8 cellular contexts compared by ENCODE assay signal in genomic region chr17:76539631-76540271, GRCh38. TPM values are rescaled to one million over a fixed set of nuclear protein-coding genes. Genes with fewer than 3 reads are reported as not detected.
DNase-seq lines count a peak whose midpoint lies in the region; ATAC-seq, FAIRE-seq and TF ChIP-seq lines count a peak whose summit lies in the region.

Gene PRCD (plus strand): TSS chr17:76540044. CDS start chr17:76540142, 98 bp downstream.

- H3K4me3 ChIP-seq in GM23248 (peak within 1 kb of the TSS; percentile 67), astrocyte (ENCODE audit: insufficient read depth, low read depth, low read length) (peak within 1 kb of the TSS; percentile 47)

- H3K36me3 Mint-ChIP-seq in astrocyte (ENCODE audit: low read depth, unreplicated experiment) (no peaks in the 10 kb centered on the region), immature natural killer cell (no peaks in the 10 kb centered on the region)

- H3K36me3 ChIP-seq in GM23248 (ENCODE audit: low read depth) = no peaks in the 10 kb centered on the region
- no peaks in the 10 kb centered on the region for H3K36me3 ChIP-seq in astrocyte (ENCODE audit: insufficient read depth, low read length)

- no peak for TF ChIP-seq CTCF in astrocyte (IDR thresholded peaks at IDR 0.05; ENCODE audit: insufficient read depth, low read depth, low read length)

- H3F3A ChIP-seq in GM23248 (ENCODE audit: insufficient read depth) = no peaks in the 10 kb centered on the region

- ATAC-seq in stimulated activated naive CD8-positive, alpha-beta T cell treated with anti-CD3 and anti-CD28 coated beads, Interleukin-15, amount 100 ng/mL, for 72 hours = no peak
- ATAC-seq in GM19467 (IDR thresholded peaks at IDR 0.05; ENCODE audit: unreplicated experiment) (no peak), HG02884 (IDR thresholded peaks at IDR 0.05; ENCODE audit: unreplicated experiment) (no peak)

- H3K4me1 ChIP-seq in GM23248 (ENCODE audit: insufficient read depth) = 0 out of 2 replicates have a peak, but pooled peaks cover 3% of the 10 kb centered on the region
- peaks cover 24% of the 10 kb centered on the region for H3K4me1 ChIP-seq in astrocyte (ENCODE audit: insufficient read depth, low read length)

- H3K9me3 Mint-ChIP-seq in astrocyte (ENCODE audit: unreplicated experiment) (no peaks in the 10 kb centered on the region), immature natural killer cell (no peaks in the 10 kb centered on the region)
- H3K9me3 Mint-ChIP-seq in stimulated activated naive CD8-positive, alpha-beta T cell treated with anti-CD3 and anti-CD28 coated beads, Interleukin-15, amount 100 ng/mL, for 72 hours = no peaks in the 10 kb centered on the region

- H3K4me2 ChIP-seq in GM23248 (ENCODE audit: unreplicated experiment) (peak within 1 kb of the TSS; percentile 92), astrocyte (ENCODE audit: low read length) (peak within 1 kb of the TSS; percentile 84)

- no peaks in the 10 kb centered on the region for H3K9me2 ChIP-seq in GM23248 (ENCODE audit: insufficient read depth)

- H3K9ac ChIP-seq in GM23248 (peak within 1 kb of the TSS; percentile 58; the same call in 1 of the 2 replicates), astrocyte (ENCODE audit: low read length) (peak within 1 kb of the TSS; percentile 58)

- H3K27ac ChIP-seq in GM23248 (no peak within 1 kb of the TSS), astrocyte (ENCODE audit: low read depth, low read length) (no peak within 1 kb of the TSS)

- WGBS in GM23248 (ENCODE audit: low coverage in 1 of 2, low lambda C conversion rate in 2 of 2, missing lambda C conversion rate in 2 of 2), 2 experiments = 77 to 83% methylated on average over 21 to 22 of the region's 22 CpGs

- in situ Hi-C loops in GM23248 (cut with MboI) = no loop called here

- peak within 1 kb of the TSS; percentile 77 for H3K4me3 Mint-ChIP-seq in astrocyte (ENCODE audit: unreplicated experiment)
- H3K4me3 Mint-ChIP-seq in immature natural killer cell = peak within 1 kb of the TSS in 3 of 5 donors; percentile 9 to 51 (median 33)
- H3K4me3 Mint-ChIP-seq in stimulated activated naive CD8-positive, alpha-beta T cell treated with anti-CD3 and anti-CD28 coated beads, Interleukin-15, amount 100 ng/mL, for 72 hours = peak within 1 kb of the TSS; percentile 28 to 73

- DNase-seq in GM23248 = no peak
- DNase-seq in astrocyte (ENCODE audit: low read depth) = no peak
- DNase-seq in immature natural killer cell = no peak
- DNase-seq in stimulated activated naive CD8-positive, alpha-beta T cell treated with anti-CD3 and anti-CD28 coated beads, Interleukin-15, amount 100 ng/mL, for 72 hours = no peak
- no peak for DNase-seq in NCI-H1417 (lab: John Stamatoyannopoulos, UW)
- no peak for DNase-seq in retina

- H3K27ac Mint-ChIP-seq in astrocyte (ENCODE audit: unreplicated experiment) (peak within 1 kb of the TSS; percentile 10), immature natural killer cell (no peak within 1 kb of the TSS)
- no peak within 1 kb of the TSS for H3K27ac Mint-ChIP-seq in stimulated activated naive CD8-positive, alpha-beta T cell treated with anti-CD3 and anti-CD28 coated beads, Interleukin-15, amount 100 ng/mL, for 72 hours

- FAIRE-seq in astrocyte (lab: Jason Lieb, UNC) = no peak

- H3K27me3 Mint-ChIP-seq in astrocyte (ENCODE audit: low read depth, unreplicated experiment) (peaks cover 19% of the 10 kb centered on the region), immature natural killer cell (ENCODE audit: low read depth in 3 of 3) (peaks cover 8 to 20% (median 14%) of the 10 kb centered on the region in 3 donors)
- H3K27me3 Mint-ChIP-seq in stimulated activated naive CD8-positive, alpha-beta T cell treated with anti-CD3 and anti-CD28 coated beads, Interleukin-15, amount 100 ng/mL, for 72 hours = peaks cover 40% of the 10 kb centered on the region

- H2AFZ ChIP-seq in GM23248 (peak within 1 kb of the TSS; percentile 74), astrocyte (ENCODE audit: low read depth, low read length) (peak within 1 kb of the TSS; percentile 90)

- H3K9me3 ChIP-seq in GM23248 (ENCODE audit: low read depth) = no peaks in the 10 kb centered on the region
- H3K9me3 ChIP-seq in astrocyte (ENCODE audit: insufficient read depth, low read depth, low read length) = no peaks in the 10 kb centered on the region

- H3K4me1 Mint-ChIP-seq in astrocyte (ENCODE audit: low read depth, unreplicated experiment) (peaks cover 25% of the 10 kb centered on the region), immature natural killer cell (peaks cover 15 to 24% of the 10 kb centered on the region in 2 donors)
- peaks cover 26% of the 10 kb centered on the region for H3K4me1 Mint-ChIP-seq in stimulated activated naive CD8-positive, alpha-beta T cell treated with anti-CD3 and anti-CD28 coated beads, Interleukin-15, amount 100 ng/mL, for 72 hours

- H3K79me2 ChIP-seq in GM23248 (ENCODE audit: insufficient read depth) = no peaks in the 10 kb centered on the region
- no peaks in the 10 kb centered on the region for H3K79me2 ChIP-seq in astrocyte (ENCODE audit: insufficient read depth, low read length)

- no peaks in the 10 kb centered on the region for H4K20me1 ChIP-seq in GM23248 (ENCODE audit: insufficient read depth)
- H4K20me1 ChIP-seq in astrocyte (ENCODE audit: insufficient read depth, low read length) = peaks cover 6% of the 10 kb centered on the region

- no peaks in the 10 kb centered on the region for H3K27me3 ChIP-seq in GM23248 (replicated peaks; ENCODE audit: insufficient read depth)
- H3K27me3 ChIP-seq in astrocyte (ENCODE audit: insufficient read depth, low read length) = peaks cover 20% of the 10 kb centered on the region

RNA-seq across cellular contexts. Expression of gene PRCD, which starts in this region (rescaled TPM):
- 1.5 and 3.4 TPM in 2 replicates for total RNA-seq in GM23248 (2014; rRNA removed; shearing (Covaris generic))
- polyA plus RNA-seq in GM23248 (2016; fragmentation: Nextera tagmentation; extraction: Ambion mirVana) = 0.43 and 0.93 TPM in 2 replicates
- 1.5 and 2.2 TPM in 2 replicates for total RNA-seq in astrocyte
- 1 to 10 TPM; 2.8 to 5.3 (median 3.1) TPM for polyA plus RNA-seq in immature natural killer cell
